8 cellular contexts compared by ENCODE assay signal in genomic region chr11:62879554-62879953, GRCh38.
DNase-seq lines count a peak whose midpoint lies in the region; ATAC-seq and TF ChIP-seq lines count a peak whose summit lies in the region.

No MANE protein-coding gene starts in this region.

- no peaks in the 10 kb centered on the region for H3K27me3 Mint-ChIP-seq in stimulated activated naive B cell treated with anti-CD40 and anti-IgM and Interleukin-4, amounts not matched to agents 10 μg/mL and 1 μg/mL and 100 μg/mL, for 72 hours

- DNase-seq in adipocyte (ENCODE audit: low read depth), result no peak
- DNase-seq in stimulated activated naive B cell treated with anti-CD40 and anti-IgM and Interleukin-4, amounts not matched to agents 10 μg/mL and 1 μg/mL and 100 μg/mL, for 72 hours, result no peak
- DNase-seq in activated CD4-positive, CD25-positive, alpha-beta regulatory T cell treated with anti-CD3 and anti-CD28 coated beads, Interleukin-2, amount 50 U/mL, for 72 hours, result no peak
- DNase-seq in NCI-H748 treated with DMSO at 0.1 percent for 48 hours (lab: John Stamatoyannopoulos, UW), result no peak

- no peaks in the 10 kb centered on the region for H3K9me3 ChIP-seq in adipocyte (ENCODE audit: control insufficient read depth, low read length)
- no peaks in the 10 kb centered on the region for H3K9me3 ChIP-seq in iPS-18c (ENCODE audit: control insufficient read depth, insufficient read depth, low read length)

- H3K4me1 Mint-ChIP-seq in stimulated activated naive B cell treated with anti-CD40 and anti-IgM and Interleukin-4, amounts not matched to agents 10 μg/mL and 1 μg/mL and 100 μg/mL, for 72 hours, result peaks cover 33 to 45% of the 10 kb centered on the region in 2 donors

- H3K27me3 ChIP-seq in KMS-11 (ENCODE audit: insufficient read depth, low read depth), result no peaks in the 10 kb centered on the region
- no peaks in the 10 kb centered on the region for H3K27me3 ChIP-seq in adipocyte (replicated peaks; ENCODE audit: control insufficient read depth, insufficient read depth, low read length)

- H4K20me1 ChIP-seq in KMS-11 (ENCODE audit: insufficient read depth), result no peaks in the 10 kb centered on the region

- H2AFZ ChIP-seq in KMS-11 (ENCODE audit: low read depth), result no peak overlapping the region

- no peak overlapping the region for H3K9ac ChIP-seq in KMS-11
- H3K9ac ChIP-seq in adipocyte (ENCODE audit: low read length), result peak overlapping the region; percentile 100

- H3K27ac ChIP-seq in KMS-11, result peak overlapping the region; percentile 93; the same call in 1 of the 2 replicates

- no peak for TF ChIP-seq CTCF in KMS-11 (conservative IDR thresholded peaks at IDR 0.05; ENCODE audit: low read depth, low read length)

- H3K9me3 Mint-ChIP-seq in stimulated activated naive B cell treated with anti-CD40 and anti-IgM and Interleukin-4, amounts not matched to agents 10 μg/mL and 1 μg/mL and 100 μg/mL, for 72 hours, result no peaks in the 10 kb centered on the region

- peaks cover 50 to 70% of the 10 kb centered on the region in 2 donors for H3K36me3 Mint-ChIP-seq in stimulated activated naive B cell treated with anti-CD40 and anti-IgM and Interleukin-4, amounts not matched to agents 10 μg/mL and 1 μg/mL and 100 μg/mL, for 72 hours

- peak overlapping the region; percentile 94 for H3K4me3 Mint-ChIP-seq in stimulated activated naive B cell treated with anti-CD40 and anti-IgM and Interleukin-4, amounts not matched to agents 10 μg/mL and 1 μg/mL and 100 μg/mL, for 72 hours

- peaks cover 50% of the 10 kb centered on the region for H3K79me2 ChIP-seq in KMS-11 (ENCODE audit: insufficient read depth, low read depth)

- H3K4me2 ChIP-seq in KMS-11, result no peak overlapping the region; the same call in 1 of the 2 replicates

- no peak for ATAC-seq in stimulated activated naive B cell treated with anti-CD40 and anti-IgM and Interleukin-4, amounts not matched to agents 10 μg/mL and 1 μg/mL and 100 μg/mL, for 72 hours (replicated peaks)
- ATAC-seq in GM18867 (IDR thresholded peaks at IDR 0.05; ENCODE audit: unreplicated experiment) (no peak), GM18868 (IDR thresholded peaks at IDR 0.05; ENCODE audit: unreplicated experiment) (no peak)

- H3K4me1 ChIP-seq in KMS-11 (ENCODE audit: low read depth, poor library complexity, severe bottlenecking), result peaks cover 36% of the 10 kb centered on the region
- peaks cover 34% of the 10 kb centered on the region for H3K4me1 ChIP-seq in adipocyte (ENCODE audit: control insufficient read depth, insufficient read depth, low read length)

- no peak overlapping the region for H3K4me3 ChIP-seq in KMS-11 (IDR thresholded peaks at IDR 0.05; ENCODE audit: insufficient read depth, low read depth, low read length)
- H3K4me3 ChIP-seq in adipocyte (ENCODE audit: low read length), result peak overlapping the region; percentile 99
- peak overlapping the region; percentile 90 for H3K4me3 ChIP-seq in iPS-18c (ENCODE audit: insufficient read depth, low read depth, low read length)

- H3K36me3 ChIP-seq in KMS-11 (ENCODE audit: insufficient read depth) (peaks cover 8% of the 10 kb centered on the region; the same call in 1 of the 2 replicates), adipocyte (ENCODE audit: control insufficient read depth, insufficient read depth, low read length, severe bottlenecking) (peaks cover 26% of the 10 kb centered on the region)

- H3K27ac Mint-ChIP-seq in stimulated activated naive B cell treated with anti-CD40 and anti-IgM and Interleukin-4, amounts not matched to agents 10 μg/mL and 1 μg/mL and 100 μg/mL, for 72 hours, result peak overlapping the region; percentile 100
